ENCODE assay signal across 25 cellular contexts in the genomic region with DNA sequence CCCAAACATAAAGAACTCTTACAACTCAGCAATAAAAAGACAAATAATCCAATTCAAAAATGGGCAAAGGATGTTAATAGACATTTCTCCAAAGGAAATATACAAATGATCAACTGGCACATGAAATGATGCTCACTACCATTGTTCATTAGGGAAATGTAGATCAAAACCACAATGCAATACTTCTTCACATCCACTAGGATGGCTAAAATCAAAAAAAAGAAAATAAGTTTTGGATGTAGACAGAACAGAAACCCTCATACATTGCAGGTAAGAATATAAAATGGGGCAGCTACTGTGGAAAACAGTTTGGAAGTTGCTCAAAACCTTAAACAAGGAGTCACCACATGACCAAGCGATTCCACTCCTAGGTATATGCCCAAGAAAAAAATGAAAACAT. TPM values are rescaled to one million over a fixed set of nuclear protein-coding genes. Genes with fewer than 3 reads are reported as not detected.
DNase-seq lines count a peak whose midpoint lies in the region; ATAC-seq, FAIRE-seq and TF ChIP-seq lines count a peak whose summit lies in the region.
"Had no signal": no experiment of that assay in that cellular context is flagged by ENCODE, and none has a peak within 500 bp of the region (broad histone marks: within the 10 kb centered on the region; RNA-seq: fewer than 3 reads in every experiment).

No MANE protein-coding gene starts in this region.

- no peak for FAIRE-seq in astrocyte (lab: Jason Lieb, UNC)
- FAIRE-seq: A204.1 had no signal

- no peak for DNase-seq in activated T-cell treated with anti-CD3 and anti-CD28 coated beads, Interleukin-2, amount 50 U/mL, for 72 hours
- no peak for DNase-seq in activated T-cell treated with anti-CD3 and anti-CD28 coated beads, Interleukin-2, amount 50 U/mL, for 1 hour
- DNase-seq in astrocyte (ENCODE audit: low read depth) (no peak), glutamatergic neuron (no peak), GDM1 (lab: John Stamatoyannopoulos, UW) (no peak), NCI-H2029 treated with DMSO at 0.1 percent for 48 hours (lab: John Stamatoyannopoulos, UW) (no peak)
- DNase-seq: activated CD4-positive, alpha-beta T cell treated with anti-CD3 and anti-CD28 coated beads, Interleukin-2, amount 50 U/mL, for 1 hour; activated CD8-positive, alpha-beta memory T cell treated with anti-CD3 and anti-CD28 coated beads, Interleukin-2, amount 50 U/mL, for 4 hours; activated effector memory CD4-positive, alpha-beta T cell treated with Interleukin-2 at 50 U/mL for 16 hours; activated naive CD8-positive, alpha-beta T cell treated with anti-CD3 and anti-CD28 coated beads, Interleukin-2, amount 10 ng/mL, durations not matched to agents 7 days and 5 days; Caco-2; cortex of kidney; EL; heart left ventricle; left colon; mesendoderm; naive thymus-derived CD4-positive, alpha-beta T cell; NCI-H187; NCI-H2227 treated with DMSO at 0.1 percent for 48 hours; right cardiac atrium; SJCRH30 had no signal

- peaks cover 60% of the 10 kb centered on the region for H4K20me1 ChIP-seq in astrocyte (ENCODE audit: insufficient read depth, low read length)

- peak overlapping the region; percentile 27 for H3K27ac Mint-ChIP-seq in activated T-cell treated with anti-CD3 and anti-CD28 coated beads, Interleukin-2, amount 50 U/mL, for 72 hours
- no peak overlapping the region for H3K27ac Mint-ChIP-seq in astrocyte (ENCODE audit: unreplicated experiment)
- no peak overlapping the region for H3K27ac Mint-ChIP-seq in glutamatergic neuron (ENCODE audit: unreplicated experiment)
- H3K27ac Mint-ChIP-seq: activated naive CD8-positive, alpha-beta T cell treated with anti-CD3 and anti-CD28 coated beads, Interleukin-2, amount 10 ng/mL, durations not matched to agents 7 days and 5 days had no signal

- H3K4me1 Mint-ChIP-seq in activated T-cell treated with anti-CD3 and anti-CD28 coated beads, Interleukin-2, amount 50 U/mL, for 72 hours (ENCODE audit: low read depth), result peaks cover 35% of the 10 kb centered on the region
- H3K4me1 Mint-ChIP-seq in astrocyte (ENCODE audit: low read depth, unreplicated experiment) (peaks cover 33% of the 10 kb centered on the region), glutamatergic neuron (ENCODE audit: low read depth, unreplicated experiment) (peaks cover 9% of the 10 kb centered on the region)

- TF ChIP-seq CTCF in astrocyte (IDR thresholded peaks at IDR 0.05; ENCODE audit: insufficient read depth, low read depth, low read length), result peak; percentile 9
- TF ChIP-seq CTCF in glutamatergic neuron (IDR thresholded peaks at IDR 0.05; ENCODE audit: partially characterized antibody, unreplicated experiment), result peak; percentile 39

- H3K36me3 ChIP-seq in astrocyte (ENCODE audit: insufficient read depth, low read length), result no peaks in the 10 kb centered on the region
- H3K36me3 ChIP-seq: heart left ventricle, SJCRH30 had no signal

- H3K27ac ChIP-seq in astrocyte (ENCODE audit: low read depth, low read length) (no peak overlapping the region), temporal lobe (ENCODE audit: low read depth, low read length) (peak overlapping the region; percentile 94)
- H3K27ac ChIP-seq: heart left ventricle, SJCRH30 had no signal

- no peaks in the 10 kb centered on the region for H3K9me3 Mint-ChIP-seq in activated T-cell treated with anti-CD3 and anti-CD28 coated beads, Interleukin-2, amount 50 U/mL, for 72 hours
- no peaks in the 10 kb centered on the region for H3K9me3 Mint-ChIP-seq in astrocyte (ENCODE audit: unreplicated experiment)
- H3K9me3 Mint-ChIP-seq in glutamatergic neuron (ENCODE audit: unreplicated experiment), result no peaks in the 10 kb centered on the region
- H3K9me3 Mint-ChIP-seq: activated naive CD8-positive, alpha-beta T cell treated with anti-CD3 and anti-CD28 coated beads, Interleukin-2, amount 10 ng/mL, durations not matched to agents 7 days and 5 days had no signal

- H3K27me3 ChIP-seq in astrocyte (ENCODE audit: insufficient read depth, low read length), result no peaks in the 10 kb centered on the region
- H3K27me3 ChIP-seq: heart left ventricle, SJCRH30 had no signal

- no peaks in the 10 kb centered on the region for H3K4me1 ChIP-seq in astrocyte (ENCODE audit: insufficient read depth, low read length)

- no peak overlapping the region for H3K4me3 Mint-ChIP-seq in activated T-cell treated with anti-CD3 and anti-CD28 coated beads, Interleukin-2, amount 50 U/mL, for 72 hours
- H3K4me3 Mint-ChIP-seq in astrocyte (ENCODE audit: unreplicated experiment) (no peak overlapping the region), glutamatergic neuron (ENCODE audit: unreplicated experiment) (no peak overlapping the region)
- H3K4me3 Mint-ChIP-seq: activated naive CD8-positive, alpha-beta T cell treated with anti-CD3 and anti-CD28 coated beads, Interleukin-2, amount 10 ng/mL, durations not matched to agents 7 days and 5 days; brain had no signal

- peaks cover 71% of the 10 kb centered on the region for H3K79me2 ChIP-seq in astrocyte (ENCODE audit: insufficient read depth, low read length)

- H3K4me2 ChIP-seq in astrocyte (ENCODE audit: low read length), result no peak overlapping the region

- H3K9ac ChIP-seq in astrocyte (ENCODE audit: low read length), result no peak overlapping the region

- H3K27me3 Mint-ChIP-seq in activated T-cell treated with anti-CD3 and anti-CD28 coated beads, Interleukin-2, amount 50 U/mL, for 72 hours (ENCODE audit: low read depth), result no peaks in the 10 kb centered on the region
- H3K27me3 Mint-ChIP-seq in astrocyte (ENCODE audit: low read depth, unreplicated experiment) (no peaks in the 10 kb centered on the region), glutamatergic neuron (ENCODE audit: unreplicated experiment) (peaks cover 3% of the 10 kb centered on the region)
- H3K27me3 Mint-ChIP-seq: activated naive CD8-positive, alpha-beta T cell treated with anti-CD3 and anti-CD28 coated beads, Interleukin-2, amount 10 ng/mL, durations not matched to agents 7 days and 5 days; naive thymus-derived CD4-positive, alpha-beta T cell had no signal

- H3K4me3 ChIP-seq in astrocyte (ENCODE audit: insufficient read depth, low read depth, low read length), result no peak overlapping the region
- H3K4me3 ChIP-seq: heart left ventricle, SJCRH30 had no signal

- no peak for ATAC-seq in activated T-cell treated with anti-CD3 and anti-CD28 coated beads, Interleukin-2, amount 50 U/mL, for 72 hours (replicated peaks in 1 of 2)
- ATAC-seq in GM21723 (IDR thresholded peaks at IDR 0.05; ENCODE audit: unreplicated experiment), result no peak
- ATAC-seq: heart left ventricle; left colon; naive thymus-derived CD4-positive, alpha-beta T cell; right cardiac atrium had no signal

- H2AFZ ChIP-seq in astrocyte (ENCODE audit: low read depth, low read length), result no peak overlapping the region

- peaks cover 0 to 2% of the 10 kb centered on the region in 2 donors for H3K36me3 Mint-ChIP-seq in activated T-cell treated with anti-CD3 and anti-CD28 coated beads, Interleukin-2, amount 50 U/mL, for 72 hours (ENCODE audit: insufficient read depth in 2 of 2)
- H3K36me3 Mint-ChIP-seq in astrocyte (ENCODE audit: low read depth, unreplicated experiment) (peaks cover under 1% of the 10 kb centered on the region), glutamatergic neuron (ENCODE audit: unreplicated experiment) (no peaks in the 10 kb centered on the region)

- H3K9me3 ChIP-seq in astrocyte (ENCODE audit: insufficient read depth, low read depth, low read length), result no peaks in the 10 kb centered on the region
- H3K9me3 ChIP-seq: Caco-2, heart left ventricle, SJCRH30 had no signal

RNA-seq across cellular contexts. Expression of gene SIK3, which starts 16.3 kb away (rescaled TPM):
- total RNA-seq in activated T-cell treated with anti-CD3 and anti-CD28 coated beads, Interleukin-2, amount 50 U/mL, for 72 hours, result 10 to 100 TPM; 21.4 to 26.3 TPM
- total RNA-seq in astrocyte, result 31.8 and 34.4 TPM in 2 replicates
- 22.2 TPM for total RNA-seq in glutamatergic neuron (ENCODE audit: unreplicated experiment)
- 21.6 TPM for total RNA-seq in temporal lobe
